ENCODE assay signal across 15 cellular contexts in the genomic region with DNA sequence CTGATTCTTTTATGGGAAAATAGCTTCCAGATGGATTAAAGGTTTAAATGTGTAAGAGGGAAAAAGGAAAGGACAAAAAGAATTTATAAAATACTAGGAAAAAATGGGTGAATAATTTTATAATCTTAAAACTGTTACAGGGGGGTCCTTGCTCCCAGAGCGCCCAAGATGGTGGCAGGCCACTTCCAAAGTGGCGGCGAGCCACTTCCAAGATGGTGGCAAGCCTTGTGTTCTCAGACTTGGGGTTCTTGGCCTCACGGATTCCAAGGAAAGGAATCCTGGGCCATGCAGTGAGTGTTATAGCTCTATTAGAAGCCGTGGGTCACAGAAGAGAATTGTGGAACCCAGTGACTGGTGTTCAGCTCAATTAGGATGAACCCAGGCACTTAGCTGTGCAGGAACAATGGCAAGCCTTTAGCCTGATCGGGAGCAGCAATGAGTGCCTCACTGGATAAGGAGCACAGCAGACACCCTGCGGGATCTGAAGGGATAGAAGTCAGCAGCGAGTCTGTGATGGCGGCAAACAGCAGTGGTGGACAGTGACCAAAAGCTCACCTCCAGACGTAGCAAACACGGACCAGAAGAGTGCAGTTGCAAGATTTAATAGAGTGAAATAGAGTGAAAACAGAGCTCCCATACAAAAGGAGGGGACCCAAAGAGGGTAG.
A peak's percentile ranks its signal among the peaks of the same experiment; 100 is the strongest.
DNase-seq lines count a peak whose midpoint lies in the region; ATAC-seq and TF ChIP-seq lines count a peak whose summit lies in the region.
"Had no signal": no experiment of that assay in that cellular context is flagged by ENCODE, and none has a peak within 500 bp of the region (broad histone marks: within the 10 kb centered on the region; RNA-seq: fewer than 3 reads in every experiment).

No MANE protein-coding gene starts in this region.

- no peaks in the 10 kb centered on the region for H3K79me2 ChIP-seq in GM23338 (replicated peaks; ENCODE audit: insufficient read depth)

- H3K4me3 ChIP-seq in GM23338 (no peak overlapping the region), HUES48 (ENCODE audit: low read depth, low read length) (no peak overlapping the region), endodermal cell (ENCODE audit: low read length) (no peak overlapping the region)
- H3K4me3 ChIP-seq: BLaER1 had no signal

- H3K27ac Mint-ChIP-seq in GM23338 = no peak overlapping the region
- H3K27ac Mint-ChIP-seq in endodermal cell = peak overlapping the region; percentile 41
- H3K27ac Mint-ChIP-seq in CD14-positive monocyte = no peak overlapping the region
- H3K27ac Mint-ChIP-seq: CD8-positive, alpha-beta T cell had no signal

- peak overlapping the region; percentile 87 for H2AFZ ChIP-seq in GM23338

- no peaks in the 10 kb centered on the region for H4K20me1 ChIP-seq in GM23338 (replicated peaks; ENCODE audit: insufficient read depth)
- H4K20me1 ChIP-seq: BLaER1 had no signal

- no peaks in the 10 kb centered on the region for H3K9me3 Mint-ChIP-seq in GM23338
- H3K9me3 Mint-ChIP-seq in endodermal cell = peaks cover 4% of the 10 kb centered on the region
- H3K9me3 Mint-ChIP-seq in CD14-positive monocyte = peaks cover 0 to 5% (median 0%) of the 10 kb centered on the region in 7 donors
- H3K9me3 Mint-ChIP-seq: CD8-positive, alpha-beta T cell had no signal

- H3K9me3 ChIP-seq in HUES48 (ENCODE audit: control insufficient read depth, insufficient read depth, low read length) (no peaks in the 10 kb centered on the region), endodermal cell (ENCODE audit: control insufficient read depth, low read length) (no peaks in the 10 kb centered on the region)
- H3K9me3 ChIP-seq: BLaER1 had no signal

- H3F3A ChIP-seq in GM23338 (replicated peaks; ENCODE audit: low read depth) = no peaks in the 10 kb centered on the region

- ATAC-seq in GM23338 = peak; percentile 45
- no peak for ATAC-seq in HG03108 (IDR thresholded peaks at IDR 0.05; ENCODE audit: unreplicated experiment)
- ATAC-seq: CD8-positive, alpha-beta T cell had no signal

- DNase-seq in GM23338 (ENCODE audit: low spot score) = no peak
- peak; percentile 6 for DNase-seq in SK-MEL-5 (ENCODE audit: low read depth, low spot score)
- no peak for DNase-seq in endodermal cell
- DNase-seq in CD14-positive monocyte (ENCODE audit: low spot score) = no peak
- DNase-seq in NCI-H1105 (lab: John Stamatoyannopoulos, UW) = no peak
- DNase-seq in HT-29 (ENCODE audit: low spot score) = no peak
- DNase-seq: 8988T; Calu3; CD8-positive, alpha-beta T cell; DMS79 treated with DMSO at 0.1 percent for 48 hours; GF-D8; Karpas-422 had no signal

- H3K9me2 ChIP-seq in GM23338 (ENCODE audit: insufficient read depth) = no peaks in the 10 kb centered on the region

- H3K27me3 Mint-ChIP-seq in GM23338 (ENCODE audit: insufficient read depth, low read depth, poor library complexity) (peaks cover 5% of the 10 kb centered on the region), endodermal cell (ENCODE audit: insufficient read depth) (no peaks in the 10 kb centered on the region), CD14-positive monocyte (ENCODE audit: low read depth in 3 of 3) (peaks cover 0 to 1% (median 0%) of the 10 kb centered on the region in 3 donors)

- H3K9ac ChIP-seq in HUES48 (ENCODE audit: low read depth, low read length) (no peak overlapping the region), endodermal cell (ENCODE audit: extremely low read depth, low read length, poor library complexity, severe bottlenecking) (no peak overlapping the region)
- H3K9ac ChIP-seq: BLaER1 had no signal

- WGBS in endodermal cell (ENCODE audit: insufficient coverage in 1 of 2, insufficient read length in 1 of 2), 2 experiments = 93 to 96% methylated on average over 9 to 11 of the region's 11 CpGs

- in situ Hi-C loops in SK-MEL-5 (cut with HindIII; ENCODE audit: low pct_unique_long_range_greater_than_20kb, low sequenced_read_pairs) = no loop called here

- H3K36me3 Mint-ChIP-seq in GM23338 (ENCODE audit: low read depth) (no peaks in the 10 kb centered on the region), endodermal cell (ENCODE audit: low read depth) (no peaks in the 10 kb centered on the region), CD14-positive monocyte (no peaks in the 10 kb centered on the region)
- H3K36me3 Mint-ChIP-seq: CD8-positive, alpha-beta T cell had no signal

- H3K27ac ChIP-seq in GM23338 (ENCODE audit: low read depth) = peak overlapping the region; percentile 20
- peak overlapping the region; percentile 39 for H3K27ac ChIP-seq in HUES48 (ENCODE audit: low read depth, low read length)
- H3K27ac ChIP-seq in endodermal cell (ENCODE audit: low read depth, low read length) = no peak overlapping the region
- H3K27ac ChIP-seq: BLaER1 had no signal

- H3K4me1 ChIP-seq in GM23338 (ENCODE audit: insufficient read depth) (peaks cover 12% of the 10 kb centered on the region), HUES48 (ENCODE audit: control insufficient read depth, insufficient read depth, low read length) (peaks cover 15% of the 10 kb centered on the region), endodermal cell (ENCODE audit: control insufficient read depth, insufficient read depth, low read length) (no peaks in the 10 kb centered on the region)
- H3K4me1 ChIP-seq: BLaER1 had no signal

- H3K4me2 ChIP-seq in GM23338 = no peak overlapping the region
- H3K4me2 ChIP-seq: BLaER1 had no signal

- intact Hi-C loops in CD14-positive monocyte (cut with micrococcal nuclease) = no loop called here

- H3K27me3 ChIP-seq in GM23338 (ENCODE audit: insufficient read depth) (no peaks in the 10 kb centered on the region), HUES48 (ENCODE audit: control insufficient read depth, insufficient read depth, low read length) (no peaks in the 10 kb centered on the region), endodermal cell (ENCODE audit: control insufficient read depth, insufficient read depth, low read length, poor library complexity, severe bottlenecking) (no peaks in the 10 kb centered on the region)
- H3K27me3 ChIP-seq: BLaER1 had no signal

- H3K4me1 Mint-ChIP-seq in GM23338 (peaks cover 18% of the 10 kb centered on the region), endodermal cell (peaks cover 16% of the 10 kb centered on the region), CD14-positive monocyte (no peaks in the 10 kb centered on the region)

- H3K36me3 ChIP-seq in GM23338 (ENCODE audit: insufficient read depth) = no peaks in the 10 kb centered on the region
- H3K36me3 ChIP-seq in HUES48 (ENCODE audit: control insufficient read depth, insufficient read depth, low read length) = no peaks in the 10 kb centered on the region
- no peaks in the 10 kb centered on the region for H3K36me3 ChIP-seq in endodermal cell (ENCODE audit: control insufficient read depth, insufficient read depth, low read length)
- H3K36me3 ChIP-seq: BLaER1 had no signal

- TF ChIP-seq CTCF in GM23338 (conservative IDR thresholded peaks at IDR 0.05; ENCODE audit: low read depth in 2 of 2) (no peak), endodermal cell (conservative IDR thresholded peaks at IDR 0.05) (no peak), CD14-positive monocyte (IDR thresholded peaks at IDR 0.05) (no peak)

- H3K4me3 Mint-ChIP-seq in GM23338 (no peak overlapping the region), endodermal cell (no peak overlapping the region), CD14-positive monocyte (no peak overlapping the region)
- H3K4me3 Mint-ChIP-seq: CD8-positive, alpha-beta T cell had no signal

TF ChIP-seq in GM23338, 12 proteins besides CTCF, POLR2A, EP300 and RAD21:
- TF ChIP-seq ZNF114 (CRISPR knock-in tag; IDR thresholded peaks at IDR 0.05) = peak; percentile 58; the same call in 1 of the 2 replicates
- TF ChIP-seq CREB1 (CRISPR knock-in tag; IDR thresholded peaks at IDR 0.05; ENCODE audit: low read depth) = no peak
TF ChIP-seq in GM23338: peak in this region for 1.
